ENCODE assay signal across 8 cellular contexts in genomic region chr1:193069748-193070394, GRCh38. TPM values are rescaled to one million over a fixed set of nuclear protein-coding genes. Genes with fewer than 3 reads are reported as not detected.
DNase-seq lines count a peak whose midpoint lies in the region; ATAC-seq and TF ChIP-seq lines count a peak whose summit lies in the region.

No MANE protein-coding gene starts in this region.

- DNase-seq in activated CD8-positive, alpha-beta memory T cell treated with anti-CD3 and anti-CD28 coated beads, Interleukin-2, amount 10 ng/mL, durations not matched to agents 7 days and 5 days: no peak
- DNase-seq in activated CD8-positive, alpha-beta memory T cell treated with anti-CD3 and anti-CD28 coated beads, Interleukin-2, amount 50 U/mL, for 4 hours: no peak
- DNase-seq in LNCaP clone FGC (ENCODE audit: low read depth) (no peak), astrocyte of the cerebellum (ENCODE audit: low read depth) (no peak), renal cortical epithelial cell (ENCODE audit: low read depth) (peak; percentile 20), NCI-H187 treated with DMSO at 0.1 percent for 48 hours (lab: John Stamatoyannopoulos, UW) (no peak)
- DNase-seq in activated CD4-positive, alpha-beta T cell treated with anti-CD3 and anti-CD28 coated beads, Interleukin-2, amount 50 U/mL, for 48 hours: no peak

- in situ Hi-C loops in astrocyte of the cerebellum (cut with HindIII; ENCODE audit: low sequenced_read_pairs): no loop called here

- H3K27ac Mint-ChIP-seq in activated CD8-positive, alpha-beta memory T cell treated with anti-CD3 and anti-CD28 coated beads, Interleukin-2, amount 10 ng/mL, durations not matched to agents 7 days and 5 days: peak overlapping the region; percentile 77

- H3K9me3 Mint-ChIP-seq in activated CD8-positive, alpha-beta memory T cell treated with anti-CD3 and anti-CD28 coated beads, Interleukin-2, amount 10 ng/mL, durations not matched to agents 7 days and 5 days (ENCODE audit: low read depth): no peaks in the 10 kb centered on the region

- peak; percentile 34 for ATAC-seq in activated CD8-positive, alpha-beta memory T cell treated with anti-CD3 and anti-CD28 coated beads, Interleukin-2, amount 10 ng/mL, durations not matched to agents 7 days and 5 days
- no peak for ATAC-seq in GM21526 (IDR thresholded peaks at IDR 0.05; ENCODE audit: low FRiP score, unreplicated experiment)

- no peak overlapping the region for H3K4me3 ChIP-seq in LNCaP clone FGC (ENCODE audit: low read depth, low read length)
- no peak overlapping the region for H3K4me3 ChIP-seq in astrocyte of the cerebellum (ENCODE audit: low read depth, low read length)

- CTCF ChIA-PET in activated CD8-positive, alpha-beta memory T cell treated with anti-CD3 and anti-CD28 coated beads, Interleukin-2, amount 10 ng/mL, durations not matched to agents 7 days and 5 days (lab: Charles Lee): interaction anchor here (0.6 to 3.3 kb wide), 8 partner anchors 11 to 52 kb away, joined by 3 to 19 read pairs (median 4); partner anchors contain the start of genes CDC73, RO60 and UCHL5

- TF ChIP-seq CTCF in LNCaP clone FGC (IDR thresholded peaks at IDR 0.05; ENCODE audit: control insufficient read depth, extremely low read depth, insufficient read depth) (peak; percentile 18; the same call in 1 of the 2 replicates), astrocyte of the cerebellum (IDR thresholded peaks at IDR 0.05; ENCODE audit: low read depth, low read length, missing control alignments) (peak; percentile 44)

- no peaks in the 10 kb centered on the region for H3K27me3 Mint-ChIP-seq in activated CD8-positive, alpha-beta memory T cell treated with anti-CD3 and anti-CD28 coated beads, Interleukin-2, amount 10 ng/mL, durations not matched to agents 7 days and 5 days

- no peak overlapping the region for H3K4me3 Mint-ChIP-seq in activated CD8-positive, alpha-beta memory T cell treated with anti-CD3 and anti-CD28 coated beads, Interleukin-2, amount 10 ng/mL, durations not matched to agents 7 days and 5 days

- peaks cover 47% of the 10 kb centered on the region for H3K4me1 Mint-ChIP-seq in activated CD8-positive, alpha-beta memory T cell treated with anti-CD3 and anti-CD28 coated beads, Interleukin-2, amount 10 ng/mL, durations not matched to agents 7 days and 5 days

- H3K36me3 Mint-ChIP-seq in activated CD8-positive, alpha-beta memory T cell treated with anti-CD3 and anti-CD28 coated beads, Interleukin-2, amount 10 ng/mL, durations not matched to agents 7 days and 5 days: peaks cover 25% of the 10 kb centered on the region

RNA-seq across cellular contexts. Expression of gene RO60, which starts 10.5 kb away (rescaled TPM):
- 10 to 100 TPM; 59.0 to 59.3 TPM for total RNA-seq in activated CD8-positive, alpha-beta memory T cell treated with anti-CD3 and anti-CD28 coated beads, Interleukin-2, amount 10 ng/mL, durations not matched to agents 7 days and 5 days
- total RNA-seq in renal cortical epithelial cell: 153 and 155 TPM in 2 replicates

RNA-seq across cellular contexts. Expression of gene UCHL5, which starts 10.7 kb away (rescaled TPM):
- total RNA-seq in activated CD8-positive, alpha-beta memory T cell treated with anti-CD3 and anti-CD28 coated beads, Interleukin-2, amount 10 ng/mL, durations not matched to agents 7 days and 5 days: 10 to 100 TPM; 50.8 to 68.5 TPM
- 25.0 and 60.8 TPM in 2 replicates for total RNA-seq in renal cortical epithelial cell

RNA-seq across cellular contexts. Expression of gene GLRX2, which starts 35.3 kb away (rescaled TPM):
- 10 to 100 TPM; 22.3 to 37.6 TPM for total RNA-seq in activated CD8-positive, alpha-beta memory T cell treated with anti-CD3 and anti-CD28 coated beads, Interleukin-2, amount 10 ng/mL, durations not matched to agents 7 days and 5 days
- total RNA-seq in renal cortical epithelial cell: 12.0 and 15.2 TPM in 2 replicates

RNA-seq across cellular contexts. Expression of gene CDC73, which starts 52.0 kb away (rescaled TPM):
- total RNA-seq in activated CD8-positive, alpha-beta memory T cell treated with anti-CD3 and anti-CD28 coated beads, Interleukin-2, amount 10 ng/mL, durations not matched to agents 7 days and 5 days: 10 to 100 TPM; 55.6 to 63.3 TPM
- total RNA-seq in renal cortical epithelial cell: 19.3 and 54.4 TPM in 2 replicates
